1 cellular context compared by ENCODE assay signal in the genomic region with DNA sequence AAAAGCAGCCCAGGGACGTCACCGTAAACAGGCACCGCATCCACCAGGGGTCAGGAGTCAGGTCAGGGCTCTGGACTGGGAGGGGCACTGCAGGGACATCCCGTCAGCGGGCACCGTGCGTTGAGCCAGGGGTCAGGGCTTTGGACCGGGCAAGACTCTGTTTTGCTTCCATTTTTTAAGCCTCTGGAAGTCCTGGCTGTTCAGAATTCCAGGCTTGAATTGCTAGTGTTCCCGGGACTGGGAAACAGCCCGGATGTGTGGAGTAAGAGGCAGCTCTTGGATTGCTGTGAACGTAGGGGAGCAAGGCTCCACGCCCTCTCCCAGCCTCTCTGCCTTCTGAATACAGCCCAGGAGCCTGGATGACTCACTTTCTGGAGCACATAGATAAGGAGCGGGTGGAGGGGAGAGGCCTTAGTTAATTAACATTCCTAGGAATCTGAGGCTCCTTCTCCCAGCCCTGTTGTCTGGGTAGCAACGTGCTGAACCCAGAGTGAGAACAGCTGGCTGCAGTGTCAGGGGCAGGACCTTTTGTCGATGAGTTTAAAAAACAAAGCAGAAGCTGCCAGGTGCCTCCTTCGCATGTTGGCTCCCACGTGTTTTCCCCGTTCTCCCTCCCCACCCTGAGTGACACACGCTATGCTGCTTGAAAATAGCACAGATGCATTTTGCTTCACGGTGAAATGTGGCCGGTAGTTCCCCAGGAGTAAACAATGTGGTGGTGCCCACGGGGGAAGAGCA.
TF ChIP-seq lines count a peak whose summit lies in the region.

No MANE protein-coding gene starts in this region.

TF ChIP-seq in HepG2, 621 proteins besides CTCF, POLR2A, EP300 and RAD21 (continued from another document and continues in another):
- TF ChIP-seq NR2F2 (IDR thresholded peaks at IDR 0.05; ENCODE audit: borderline replicate concordance, low read depth): peak; percentile 63; the same call in 1 of the 2 replicates
- TF ChIP-seq ZNF362 (CRISPR knock-in tag; IDR thresholded peaks at IDR 0.05; ENCODE audit: borderline replicate concordance): peak; percentile 95
- TF ChIP-seq ZFP82 (CRISPR knock-in tag; IDR thresholded peaks at IDR 0.05; ENCODE audit: borderline replicate concordance): no peak
- TF ChIP-seq, protein P1, sequence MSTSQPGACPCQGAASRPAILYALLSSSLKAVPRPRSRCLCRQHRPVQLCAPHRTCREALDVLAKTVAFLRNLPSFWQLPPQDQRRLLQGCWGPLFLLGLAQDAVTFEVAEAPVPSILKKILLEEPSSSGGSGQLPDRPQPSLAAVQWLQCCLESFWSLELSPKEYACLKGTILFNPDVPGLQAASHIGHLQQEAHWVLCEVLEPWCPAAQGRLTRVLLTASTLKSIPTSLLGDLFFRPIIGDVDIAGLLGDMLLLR (CRISPR knock-in tag; IDR thresholded peaks at IDR 0.05): no peak
- TF ChIP-seq HMGXB4 (CRISPR knock-in tag; IDR thresholded peaks at IDR 0.05; ENCODE audit: borderline replicate concordance in 1 of 2, low read depth in 1 of 2): no peak
- no peak for TF ChIP-seq HNF1A (IDR thresholded peaks at IDR 0.05; ENCODE audit: low read depth)
- TF ChIP-seq HNF1A (CRISPR knock-in tag; IDR thresholded peaks at IDR 0.05; ENCODE audit: borderline replicate concordance): no peak
- no peak; the same call in 1 of the 2 replicates for TF ChIP-seq MIER3 (CRISPR knock-in tag; IDR thresholded peaks at IDR 0.05; ENCODE audit: borderline replicate concordance)
- no peak for TF ChIP-seq NBN (conservative IDR thresholded peaks at IDR 0.05)
- no peak for TF ChIP-seq GRHL1 (CRISPR knock-in tag; conservative IDR thresholded peaks at IDR 0.05)
- TF ChIP-seq, protein P2, sequence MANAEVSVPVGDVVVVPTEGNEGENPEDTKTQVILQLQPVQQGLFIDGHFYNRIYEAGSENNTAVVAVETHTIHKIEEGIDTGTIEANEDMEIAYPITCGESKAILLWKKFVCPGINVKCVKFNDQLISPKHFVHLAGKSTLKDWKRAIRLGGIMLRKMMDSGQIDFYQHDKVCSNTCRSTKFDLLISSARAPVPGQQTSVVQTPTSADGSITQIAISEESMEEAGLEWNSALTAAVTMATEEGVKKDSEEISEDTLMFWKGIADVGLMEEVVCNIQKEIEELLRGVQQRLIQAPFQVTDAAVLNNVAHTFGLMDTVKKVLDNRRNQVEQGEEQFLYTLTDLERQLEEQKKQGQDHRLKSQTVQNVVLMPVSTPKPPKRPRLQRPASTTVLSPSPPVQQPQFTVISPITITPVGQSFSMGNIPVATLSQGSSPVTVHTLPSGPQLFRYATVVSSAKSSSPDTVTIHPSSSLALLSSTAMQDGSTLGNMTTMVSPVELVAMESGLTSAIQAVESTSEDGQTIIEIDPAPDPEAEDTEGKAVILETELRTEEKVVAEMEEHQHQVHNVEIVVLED (CRISPR knock-in tag; IDR thresholded peaks at IDR 0.05; ENCODE audit: borderline replicate concordance): peak; percentile 41; the same call in 1 of the 2 replicates
- TF ChIP-seq ESRRA (CRISPR knock-in tag; IDR thresholded peaks at IDR 0.05; ENCODE audit: low read depth): no peak
- TF ChIP-seq POGZ (CRISPR knock-in tag; IDR thresholded peaks at IDR 0.05): 0 out of 2 replicates have a peak, but pooled peaks have one; percentile 13
- TF ChIP-seq SRY (CRISPR knock-in tag; IDR thresholded peaks at IDR 0.05): no peak
- TF ChIP-seq ZNF605 (CRISPR knock-in tag; IDR thresholded peaks at IDR 0.05): no peak
- no peak for TF ChIP-seq SMYD3 (CRISPR knock-in tag; IDR thresholded peaks at IDR 0.05)
- no peak for TF ChIP-seq ATAD3A (CRISPR knock-in tag; IDR thresholded peaks at IDR 0.05)
- TF ChIP-seq POLR2G (IDR thresholded peaks at IDR 0.05; ENCODE audit: low read depth, low read length): no peak
- no peak; the same call in 1 of the 2 replicates for TF ChIP-seq ZNF441 (CRISPR knock-in tag; IDR thresholded peaks at IDR 0.05; ENCODE audit: borderline replicate concordance)
- no peak for TF ChIP-seq HMG20A (CRISPR knock-in tag; IDR thresholded peaks at IDR 0.05; ENCODE audit: borderline replicate concordance)
- TF ChIP-seq POLR2AphosphoS5 (IDR thresholded peaks at IDR 0.05; ENCODE audit: low read depth, low read length): no peak
- no peak for TF ChIP-seq SSRP1 (CRISPR knock-in tag; IDR thresholded peaks at IDR 0.05)
- no peak for TF ChIP-seq ZBTB40 (IDR thresholded peaks at IDR 0.05)
- TF ChIP-seq ZBTB40 (CRISPR knock-in tag; IDR thresholded peaks at IDR 0.05): no peak
- TF ChIP-seq, protein P3, sequence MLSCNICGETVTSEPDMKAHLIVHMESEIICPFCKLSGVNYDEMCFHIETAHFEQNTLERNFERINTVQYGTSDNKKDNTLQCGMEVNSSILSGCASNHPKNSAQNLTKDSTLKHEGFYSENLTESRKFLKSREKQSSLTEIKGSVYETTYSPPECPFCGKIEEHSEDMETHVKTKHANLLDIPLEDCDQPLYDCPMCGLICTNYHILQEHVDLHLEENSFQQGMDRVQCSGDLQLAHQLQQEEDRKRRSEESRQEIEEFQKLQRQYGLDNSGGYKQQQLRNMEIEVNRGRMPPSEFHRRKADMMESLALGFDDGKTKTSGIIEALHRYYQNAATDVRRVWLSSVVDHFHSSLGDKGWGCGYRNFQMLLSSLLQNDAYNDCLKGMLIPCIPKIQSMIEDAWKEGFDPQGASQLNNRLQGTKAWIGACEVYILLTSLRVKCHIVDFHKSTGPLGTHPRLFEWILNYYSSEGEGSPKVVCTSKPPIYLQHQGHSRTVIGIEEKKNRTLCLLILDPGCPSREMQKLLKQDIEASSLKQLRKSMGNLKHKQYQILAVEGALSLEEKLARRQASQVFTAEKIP (CRISPR knock-in tag; IDR thresholded peaks at IDR 0.05; ENCODE audit: borderline replicate concordance): no peak
- no peak for TF ChIP-seq CREBL2 (CRISPR knock-in tag; IDR thresholded peaks at IDR 0.05; ENCODE audit: borderline replicate concordance)
- TF ChIP-seq SIX4 (CRISPR knock-in tag; IDR thresholded peaks at IDR 0.05): no peak
- TF ChIP-seq MAZ (IDR thresholded peaks at IDR 0.05; ENCODE audit: borderline replicate concordance, low read depth, low read length): peak; percentile 56; the same call in 1 of the 2 replicates
- no peak for TF ChIP-seq MAZ (CRISPR knock-in tag; IDR thresholded peaks at IDR 0.05; ENCODE audit: low read depth)
